ENCODE assay signal across 8 cellular contexts in the genomic region with DNA sequence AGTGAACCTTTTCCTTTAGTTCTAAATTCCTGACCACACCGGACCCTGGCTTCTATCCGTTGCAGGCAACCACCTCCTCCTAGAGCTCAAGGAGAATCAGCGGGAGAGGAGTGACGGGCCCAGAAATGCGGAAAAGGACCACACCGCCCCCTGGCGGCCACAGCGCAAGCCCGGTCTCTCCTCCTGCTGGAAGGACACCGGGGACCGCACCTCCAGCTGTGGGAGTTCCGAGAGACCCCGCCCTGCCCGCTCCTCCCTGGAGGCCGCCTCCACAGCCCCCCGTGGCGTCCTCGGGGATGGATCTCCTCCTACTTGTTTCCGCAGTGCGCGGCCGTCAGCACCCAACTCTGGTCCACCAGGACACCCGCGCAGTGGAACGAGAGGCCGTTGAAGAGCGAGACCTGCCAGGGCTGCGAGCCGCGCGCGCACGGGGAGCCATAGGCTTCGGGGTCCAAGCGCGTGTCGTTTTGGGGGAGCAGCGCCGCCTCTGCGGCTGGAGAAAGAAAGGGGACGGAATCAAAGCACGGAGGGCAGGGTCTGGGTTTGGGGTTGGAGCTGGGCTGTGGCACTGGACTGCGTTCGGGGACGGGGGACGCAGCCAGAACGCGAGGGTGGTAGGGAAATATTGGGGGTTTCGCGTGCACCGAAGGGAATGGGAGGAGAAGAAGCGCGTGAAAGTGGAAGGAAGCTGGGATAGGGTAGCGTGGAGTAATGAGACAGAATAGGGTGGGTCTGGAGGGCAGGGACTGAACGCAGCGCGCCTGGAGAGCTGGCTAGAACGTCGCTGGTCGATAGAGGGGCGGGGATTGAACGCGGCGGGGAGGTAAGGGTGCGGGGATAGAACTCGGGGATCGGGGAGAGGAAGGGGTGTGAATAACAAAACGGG. TPM values are rescaled to one million over a fixed set of nuclear protein-coding genes. Genes with fewer than 3 reads are reported as not detected.
DNase-seq lines count a peak whose midpoint lies in the region; ATAC-seq and TF ChIP-seq lines count a peak whose summit lies in the region.

No MANE protein-coding gene starts in this region.

- WGBS in mesodermal cell (ENCODE audit: insufficient coverage in 2 of 2), 2 experiments: 1% methylated on average over 50 to 66 of the region's 68 CpGs

- peak; percentile 31 for DNase-seq in EL
- peak in 1 of 3 experiments; percentile 23 for DNase-seq in effector memory CD8-positive, alpha-beta T cell
- peak; percentile 33 for DNase-seq in stimulated activated CD8-positive, alpha-beta memory T cell treated with anti-CD3 and anti-CD28 coated beads, Interleukin-4, amount 100 ng/mL, for 24 hours (ENCODE audit: low read depth)

- no peaks in the 10 kb centered on the region for H3K36me3 Mint-ChIP-seq in effector memory CD8-positive, alpha-beta T cell (ENCODE audit: insufficient read depth)

- no peaks in the 10 kb centered on the region for H3K36me3 ChIP-seq in Loucy (ENCODE audit: insufficient read depth, low read length)
- no peaks in the 10 kb centered on the region for H3K36me3 ChIP-seq in mesodermal cell (ENCODE audit: control insufficient read depth, insufficient read depth, low read length)

- H3K4me2 ChIP-seq in Loucy (ENCODE audit: low read depth, low read length, poor library complexity, severe bottlenecking): no peak overlapping the region

- H3K4me1 Mint-ChIP-seq in effector memory CD8-positive, alpha-beta T cell (ENCODE audit: low read depth in 2 of 2): peaks cover 18 to 22% of the 10 kb centered on the region in 2 donors

- H3K27me3 Mint-ChIP-seq in effector memory CD8-positive, alpha-beta T cell: peaks cover 77 to 87% of the 10 kb centered on the region in 2 donors

- no peak overlapping the region for H3K4me3 ChIP-seq in Loucy (ENCODE audit: low read length, poor library complexity, severe bottlenecking)
- H3K4me3 ChIP-seq in WI38 (ENCODE audit: low read depth, low read length): no peak overlapping the region
- H3K4me3 ChIP-seq in mesodermal cell (ENCODE audit: extremely low read depth, insufficient read depth, low read length, poor library complexity, severe bottlenecking): peak overlapping the region; percentile 38

- H3K9me2 ChIP-seq in Loucy (replicated peaks; ENCODE audit: low read depth, low read length): no peaks in the 10 kb centered on the region

- H3F3A ChIP-seq in Loucy (ENCODE audit: low read depth): no peaks in the 10 kb centered on the region

- no peaks in the 10 kb centered on the region for H3K27me3 ChIP-seq in Loucy (ENCODE audit: insufficient read depth, low read length, poor library complexity, severe bottlenecking)

- no peaks in the 10 kb centered on the region for H3K4me1 ChIP-seq in Loucy (ENCODE audit: insufficient read depth, low read length, poor library complexity, severe bottlenecking)
- H3K4me1 ChIP-seq in mesodermal cell (ENCODE audit: control insufficient read depth, insufficient read depth, low read length, poor library complexity, severe bottlenecking): no peaks in the 10 kb centered on the region

- H3K9me3 Mint-ChIP-seq in effector memory CD8-positive, alpha-beta T cell: no peaks in the 10 kb centered on the region

- ATAC-seq in effector memory CD8-positive, alpha-beta T cell (replicated peaks): no peak
- ATAC-seq in GM19397 (IDR thresholded peaks at IDR 0.05; ENCODE audit: unreplicated experiment) (no peak), GM19463 (IDR thresholded peaks at IDR 0.05; ENCODE audit: unreplicated experiment) (no peak)

- TF ChIP-seq CTCF in Loucy (conservative IDR thresholded peaks at IDR 0.05; ENCODE audit: low read length) (peak; percentile 68), WI38 (IDR thresholded peaks at IDR 0.05; ENCODE audit: low read depth, low read length) (peak; percentile 62)

- peak overlapping the region; percentile 62 to 72 for H3K4me3 Mint-ChIP-seq in effector memory CD8-positive, alpha-beta T cell

- no peak overlapping the region for H2AFZ ChIP-seq in Loucy (ENCODE audit: low read length)

- no peak overlapping the region for H3K27ac Mint-ChIP-seq in effector memory CD8-positive, alpha-beta T cell

- no peaks in the 10 kb centered on the region for H3K9me3 ChIP-seq in Loucy (ENCODE audit: insufficient read depth, low read depth, low read length)
- H3K9me3 ChIP-seq in mesodermal cell (ENCODE audit: control insufficient read depth, low read length): no peaks in the 10 kb centered on the region

- no peak overlapping the region for H3K9ac ChIP-seq in Loucy (ENCODE audit: low read depth, low read length, poor library complexity, severe bottlenecking)

- H3K79me2 ChIP-seq in Loucy (ENCODE audit: insufficient read depth, low read length): no peaks in the 10 kb centered on the region

- H3K27ac ChIP-seq in mesodermal cell (ENCODE audit: low read depth, low read length, severe bottlenecking): no peak overlapping the region

- H4K20me1 ChIP-seq in Loucy (ENCODE audit: insufficient read depth, low read length, poor library complexity, severe bottlenecking): no peaks in the 10 kb centered on the region

RNA-seq across cellular contexts. Expression of a gene that starts 2.5 kb away (rescaled TPM):
- polyA plus RNA-seq in mesodermal cell (2013, experiment 1 of 2): 1.2 TPM
- polyA plus RNA-seq in mesodermal cell (2013, experiment 2 of 2): 1.1 TPM

RNA-seq across cellular contexts. Expression of a gene that starts 9.4 kb away (rescaled TPM):
- polyA plus RNA-seq in mesodermal cell (2013, experiment 1 of 2): not detected
- not detected for polyA plus RNA-seq in mesodermal cell (2013, experiment 2 of 2)

RNA-seq across cellular contexts. Expression of a gene that starts 15.6 kb away (rescaled TPM):
- not detected for polyA plus RNA-seq in mesodermal cell (2013, experiment 1 of 2)
- not detected for polyA plus RNA-seq in mesodermal cell (2013, experiment 2 of 2)

RNA-seq across cellular contexts. Expression of a gene that starts 17.8 kb away (rescaled TPM):
- not detected for polyA plus RNA-seq in mesodermal cell (2013, experiment 1 of 2)
- polyA plus RNA-seq in mesodermal cell (2013, experiment 2 of 2): not detected

RNA-seq across cellular contexts. Expression of a gene that starts 33.3 kb away (rescaled TPM):
- polyA plus RNA-seq in mesodermal cell (2013, experiment 1 of 2): not detected
- polyA plus RNA-seq in mesodermal cell (2013, experiment 2 of 2): not detected
